23 cellular contexts compared by ENCODE assay signal in genomic region chr19:56272448-56272847, GRCh38. TPM values are rescaled to one million over a fixed set of nuclear protein-coding genes. Genes with fewer than 3 reads are reported as not detected.
DNase-seq lines count a peak whose midpoint lies in the region; ATAC-seq and TF ChIP-seq lines count a peak whose summit lies in the region.
"Had no signal": no experiment of that assay in that cellular context is flagged by ENCODE, and none has a peak within 500 bp of the region (broad histone marks: within the 10 kb centered on the region; RNA-seq: fewer than 3 reads in every experiment).

EDDM13 (plus strand) TSS chr19:56272748; CDS start chr19:56272835, 87 bp downstream.

- H3K4me1 Mint-ChIP-seq in nephron: peaks cover 16% of the 10 kb centered on the region
- H3K4me1 Mint-ChIP-seq: CD4-positive, CD25-positive, alpha-beta regulatory T cell had no signal

- peaks cover 41% of the 10 kb centered on the region for H3K36me3 Mint-ChIP-seq in nephron (ENCODE audit: low read depth)

- 86 to 91% methylated on average over 2 of the region's 2 CpGs for WGBS in upper lobe of left lung, 2 donors

- no peak for TF ChIP-seq CTCF in nephron (IDR thresholded peaks at IDR 0.05; ENCODE audit: unreplicated experiment in 3 of 3)
- TF ChIP-seq CTCF in upper lobe of left lung (IDR thresholded peaks at IDR 0.05): no peak

- peaks cover 0 to 6% (median 0%) of the 10 kb centered on the region in 4 donors for H3K4me1 ChIP-seq in upper lobe of left lung
- H3K4me1 ChIP-seq: A549, HAP-1 had no signal

- TF ChIP-seq POLR2A in upper lobe of left lung (IDR thresholded peaks at IDR 0.05): no peak

- peak within 1 kb of the TSS in 2 of 3 experiments; percentile 36 to 58 for H3K27ac Mint-ChIP-seq in nephron
- H3K27ac Mint-ChIP-seq: CD4-positive, CD25-positive, alpha-beta regulatory T cell had no signal

- H3K4me3 ChIP-seq in upper lobe of left lung: no peak within 1 kb of the TSS
- H3K4me3 ChIP-seq: A549, GM12878, GM23248, HAP-1 had no signal

- no peak for TF ChIP-seq EP300 in upper lobe of left lung (IDR thresholded peaks at IDR 0.05)

- peak; percentile 9 for DNase-seq in Daoy (ENCODE audit: low read depth)
- peak; percentile 62 for DNase-seq in NCI-H69 (lab: John Stamatoyannopoulos, UW)
- DNase-seq in cerebellar cortex (ENCODE audit: low spot score): peak; percentile 17
- DNase-seq in NCI-H226: no peak
- no peak for DNase-seq in upper lobe of left lung
- DNase-seq: BE2C; CD4-positive, CD25-positive, alpha-beta regulatory T cell; DMS79; GM23248; IMR-90; NCI-H1417; NCI-H187; NCI-H446 treated with DMSO at 0.1 percent for 48 hours; NCI-H526 treated with DMSO at 0.1 percent for 48 hours; NK-92 treated with Interleukin-12 subunit alpha and Interleukin-12 subunit beta, amount 100 ng/mL, for 24 hours had no signal

- H3K4me3 Mint-ChIP-seq in nephron: no peak within 1 kb of the TSS
- H3K4me3 Mint-ChIP-seq: CD4-positive, CD25-positive, alpha-beta regulatory T cell had no signal

- H3K27me3 ChIP-seq in upper lobe of left lung: no peaks in the 10 kb centered on the region
- H3K27me3 ChIP-seq: BE2C had no signal

- H3K36me3 ChIP-seq in upper lobe of left lung: peaks cover 0 to 4% (median 2%) of the 10 kb centered on the region in 4 donors
- H3K36me3 ChIP-seq: BE2C, HAP-1 had no signal

- no peaks in the 10 kb centered on the region for H3K27me3 Mint-ChIP-seq in nephron (ENCODE audit: low read depth)
- H3K27me3 Mint-ChIP-seq: CD4-positive, CD25-positive, alpha-beta regulatory T cell had no signal

- H3K9me3 Mint-ChIP-seq in nephron: no peaks in the 10 kb centered on the region

- H3K9me3 ChIP-seq in upper lobe of left lung: no peaks in the 10 kb centered on the region
- H3K9me3 ChIP-seq: BE2C, HAP-1 had no signal

- H3K27ac ChIP-seq in upper lobe of left lung: no peak within 1 kb of the TSS
- H3K27ac ChIP-seq: A549, GM23248 had no signal

- ATAC-seq in GM19455 (IDR thresholded peaks at IDR 0.05; ENCODE audit: unreplicated experiment) (no peak), GM18867 (IDR thresholded peaks at IDR 0.05; ENCODE audit: unreplicated experiment) (no peak), upper lobe of left lung (ENCODE audit: low FRiP score in 2 of 2) (no peak)
- ATAC-seq: A549, GM12878, Panc1 had no signal

RNA-seq across cellular contexts. Expression of gene EDDM13, which starts in this region (rescaled TPM):
- not detected in 2 replicates for total RNA-seq in Daoy (2014; rRNA removed; shearing (Covaris generic))
- 1 to 10 TPM in 1 of 6 donors, under 1 TPM in 1, not detected in 4; 0.89 to 1.2 TPM for total RNA-seq in upper lobe of left lung
- total RNA-seq: CD4-positive, CD25-positive, alpha-beta regulatory T cell; GM12878; GM23248; IMR-90; M059J had no signal

Comparison
In these comparisons a context has a peak if more than half of its experiments do, and no peak if none do; other contexts are left out.
1. Peak in DNase-seq in Daoy; RNA of the gene not detected or under 1 TPM.
2. DNase-seq: peak in NCI-H69 (single experiment) and cerebellar cortex (single experiment); none in NCI-H226 (single experiment) and upper lobe of left lung (0 of 2).